23 cellular contexts compared by ENCODE assay signal in the genomic region with DNA sequence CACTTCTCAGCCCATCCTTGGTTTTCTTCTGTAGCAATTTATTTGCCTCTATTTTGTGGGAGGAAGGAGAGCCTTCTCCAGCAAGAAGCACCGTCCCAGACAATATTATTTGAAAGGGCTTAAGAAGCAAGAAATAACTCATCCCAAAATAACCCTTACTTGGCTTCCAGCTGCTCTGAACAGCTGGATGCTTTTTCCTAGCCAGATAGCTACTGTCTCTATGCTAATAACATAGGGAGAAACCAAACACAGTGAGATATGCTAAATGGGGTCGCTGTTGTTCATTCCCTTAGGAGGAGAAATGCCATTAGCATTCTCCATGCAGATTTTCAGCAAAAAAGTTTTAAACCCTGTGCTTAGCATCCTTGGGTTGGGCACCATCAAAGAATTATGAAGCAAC.
"Had no signal": no experiment of that assay in that cellular context is flagged by ENCODE, and none has a peak within 500 bp of the region (broad histone marks: within the 10 kb centered on the region; RNA-seq: fewer than 3 reads in every experiment).

No MANE protein-coding gene starts in this region.

- H3K36me3 ChIP-seq: esophagus muscularis mucosa, gastrocnemius medialis, neutrophil, pancreas, thyroid gland had no signal

- H3K4me3 ChIP-seq: coronary artery, esophagus muscularis mucosa, gastrocnemius medialis, pancreas, skin epidermis, thyroid gland had no signal

- H3K9me3 Mint-ChIP-seq: activated CD4-positive, alpha-beta memory T cell treated with anti-CD3 and anti-CD28 coated beads for 36 hours; activated naive CD4-positive, alpha-beta T cell treated with anti-CD3 and anti-CD28 coated beads, Interleukin-2, amount 10 ng/mL, durations not matched to agents 7 days and 5 days; activated T-cell treated with anti-CD3 and anti-CD28 coated beads, Interleukin-2, amount 50 U/mL, for 72 hours; natural killer cell treated with Interleukin-12 subunit alpha and Interleukin-12 subunit beta and Interleukin-15 and Interleukin-18, amount 100 ng/mL, for 72 hours; stimulated activated naive CD8-positive, alpha-beta T cell treated with anti-CD3 and anti-CD28 coated beads, Interleukin-15, Interleukin-2, amounts not matched to agents 100 ng/mL and 50 ng/mL, for 24 hours; T-helper 1 cell treated with Interleukin-12 subunit alpha and Interleukin-12 subunit beta and Interleukin-4 antibody, amounts not matched to agents 30 μg/mL and 1 μg/mL, for 36 hours had no signal

- H3K27ac ChIP-seq: coronary artery, esophagus muscularis mucosa, gastrocnemius medialis, neutrophil, pancreas, skin epidermis, thyroid gland had no signal

- H3K4me1 Mint-ChIP-seq: activated naive CD4-positive, alpha-beta T cell treated with anti-CD3 and anti-CD28 coated beads, Interleukin-2, amount 10 ng/mL, durations not matched to agents 7 days and 5 days had no signal

- ATAC-seq: activated T-cell treated with anti-CD3 and anti-CD28 coated beads, Interleukin-2, amount 50 U/mL, for 72 hours; gastrocnemius medialis; natural killer cell treated with Interleukin-12 subunit alpha and Interleukin-12 subunit beta and Interleukin-15 and Interleukin-18, amount 100 ng/mL, for 72 hours; pancreas; right cardiac atrium had no signal

- H3K4me3 Mint-ChIP-seq: activated CD4-positive, alpha-beta memory T cell treated with anti-CD3 and anti-CD28 coated beads for 36 hours; activated naive CD4-positive, alpha-beta T cell treated with anti-CD3 and anti-CD28 coated beads, Interleukin-2, amount 10 ng/mL, durations not matched to agents 7 days and 5 days; activated T-cell treated with anti-CD3 and anti-CD28 coated beads, Interleukin-2, amount 50 U/mL, for 72 hours; natural killer cell treated with Interleukin-12 subunit alpha and Interleukin-12 subunit beta and Interleukin-15 and Interleukin-18, amount 100 ng/mL, for 72 hours; stimulated activated naive CD8-positive, alpha-beta T cell treated with anti-CD3 and anti-CD28 coated beads, Interleukin-15, Interleukin-2, amounts not matched to agents 100 ng/mL and 50 ng/mL, for 24 hours; T-helper 1 cell treated with Interleukin-12 subunit alpha and Interleukin-12 subunit beta and Interleukin-4 antibody, amounts not matched to agents 30 μg/mL and 1 μg/mL, for 36 hours had no signal

- H3K9me3 ChIP-seq: esophagus muscularis mucosa, gastrocnemius medialis, neutrophil, pancreas, thyroid gland had no signal

- H3K27ac Mint-ChIP-seq: activated CD4-positive, alpha-beta memory T cell treated with anti-CD3 and anti-CD28 coated beads for 36 hours; activated naive CD4-positive, alpha-beta T cell treated with anti-CD3 and anti-CD28 coated beads, Interleukin-2, amount 10 ng/mL, durations not matched to agents 7 days and 5 days; activated T-cell treated with anti-CD3 and anti-CD28 coated beads, Interleukin-2, amount 50 U/mL, for 72 hours; natural killer cell treated with Interleukin-12 subunit alpha and Interleukin-12 subunit beta and Interleukin-15 and Interleukin-18, amount 100 ng/mL, for 72 hours; stimulated activated naive CD8-positive, alpha-beta T cell treated with anti-CD3 and anti-CD28 coated beads, Interleukin-15, Interleukin-2, amounts not matched to agents 100 ng/mL and 50 ng/mL, for 24 hours; T-helper 1 cell treated with Interleukin-12 subunit alpha and Interleukin-12 subunit beta and Interleukin-4 antibody, amounts not matched to agents 30 μg/mL and 1 μg/mL, for 36 hours had no signal

- H3K36me3 Mint-ChIP-seq: activated CD4-positive, alpha-beta memory T cell treated with anti-CD3 and anti-CD28 coated beads for 36 hours; activated naive CD4-positive, alpha-beta T cell treated with anti-CD3 and anti-CD28 coated beads, Interleukin-2, amount 10 ng/mL, durations not matched to agents 7 days and 5 days; natural killer cell treated with Interleukin-12 subunit alpha and Interleukin-12 subunit beta and Interleukin-15 and Interleukin-18, amount 100 ng/mL, for 72 hours had no signal

- H3K4me1 ChIP-seq: gastrocnemius medialis, pancreas, thyroid gland had no signal

- H3K27me3 Mint-ChIP-seq: stimulated activated naive CD8-positive, alpha-beta T cell treated with anti-CD3 and anti-CD28 coated beads, Interleukin-15, Interleukin-2, amounts not matched to agents 100 ng/mL and 50 ng/mL, for 24 hours had no signal

- DNase-seq: activated CD4-positive, alpha-beta memory T cell treated with anti-CD3 and anti-CD28 coated beads for 36 hours; activated CD4-positive, alpha-beta T cell treated with anti-CD3 and anti-CD28 coated beads for 4 hours; activated CD4-positive, CD25-positive, alpha-beta regulatory T cell; activated effector memory CD4-positive, alpha-beta T cell treated with Interleukin-2 at 50 U/mL for 16 hours; activated naive CD4-positive, alpha-beta T cell treated with anti-CD3 and anti-CD28 coated beads, Interleukin-2, amount 10 ng/mL, durations not matched to agents 7 days and 5 days; activated T-cell treated with anti-CD3 and anti-CD28 coated beads, Interleukin-2, amount 50 U/mL, for 72 hours; amygdala; gastrocnemius medialis; hypothalamus; kidney; pancreas; right cardiac atrium; stimulated activated CD4-positive, alpha-beta T cell treated with anti-CD3 and anti-CD28 coated beads, Interleukin-1b, Interleukin-23, amount 100 ng/mL, for 48 hours; substantia nigra; T1000; thyroid gland had no signal

- H3K27me3 ChIP-seq: gastrocnemius medialis, neutrophil, pancreas, thyroid gland had no signal
